ENCODE assay signal across 17 cellular contexts in genomic region chr9:6219040-6219439, GRCh38. TPM values are rescaled to one million over a fixed set of nuclear protein-coding genes. Genes with fewer than 3 reads are reported as not detected.
DNase-seq lines count a peak whose midpoint lies in the region; ATAC-seq and TF ChIP-seq lines count a peak whose summit lies in the region.
"Had no signal": no experiment of that assay in that cellular context is flagged by ENCODE, and none has a peak within 500 bp of the region (broad histone marks: within the 10 kb centered on the region; RNA-seq: fewer than 3 reads in every experiment).

No MANE protein-coding gene starts in this region.

- no peak overlapping the region for H3K27ac Mint-ChIP-seq in activated CD4-positive, alpha-beta T cell treated with anti-CD3 and anti-CD28 coated beads, Interleukin-2, amount 10 ng/mL, durations not matched to agents 24 days and 14 days
- H3K27ac Mint-ChIP-seq in Calu3 (ENCODE audit: unreplicated experiment), result no peak overlapping the region

- CTCF ChIA-PET in Calu3 (lab: Charles Lee), result no interaction called here

- H3K36me3 Mint-ChIP-seq in activated CD4-positive, alpha-beta T cell treated with anti-CD3 and anti-CD28 coated beads, Interleukin-2, amount 10 ng/mL, durations not matched to agents 24 days and 14 days (ENCODE audit: low read depth), result no peaks in the 10 kb centered on the region
- H3K36me3 Mint-ChIP-seq in Calu3 (ENCODE audit: insufficient read depth, unreplicated experiment), result no peaks in the 10 kb centered on the region

- ATAC-seq in Right ventricle myocardium superior (ENCODE audit: poor library complexity), result no peak
- peak; percentile 16 for ATAC-seq in left lobe of liver
- no peak for ATAC-seq in stimulated activated naive CD8-positive, alpha-beta T cell treated with anti-CD3 and anti-CD28 coated beads, Interleukin-15, Interleukin-2, amounts not matched to agents 100 U/mL and 50 U/mL, for 24 hours
- ATAC-seq in HG03159 (IDR thresholded peaks at IDR 0.05; ENCODE audit: unreplicated experiment), result no peak

- H3K9ac ChIP-seq in skeletal muscle tissue (ENCODE audit: low read depth in 1 of 3, low read length in 3 of 3), result no peak overlapping the region
- H3K9ac ChIP-seq: KMS-11 had no signal

- H3K4me1 ChIP-seq in left ventricle myocardium inferior (peaks cover 46% of the 10 kb centered on the region), skeletal muscle tissue (ENCODE audit: control insufficient read depth in 3 of 3, insufficient read depth in 3 of 3, low read length in 3 of 3) (no peaks in the 10 kb centered on the region)

- H3K4me1 Mint-ChIP-seq in activated CD4-positive, alpha-beta T cell treated with anti-CD3 and anti-CD28 coated beads, Interleukin-2, amount 10 ng/mL, durations not matched to agents 24 days and 14 days, result no peaks in the 10 kb centered on the region
- peaks cover 20% of the 10 kb centered on the region for H3K4me1 Mint-ChIP-seq in Calu3 (ENCODE audit: low read depth, unreplicated experiment)

- H3K4me3 ChIP-seq in left ventricle myocardium inferior (peak overlapping the region; percentile 33), skeletal muscle tissue (ENCODE audit: low read length in 3 of 3) (peak overlapping the region in 1 of 3 donors; percentile 30)
- H3K4me3 ChIP-seq: MG63 had no signal

- H3K36me3 ChIP-seq in left ventricle myocardium inferior (no peaks in the 10 kb centered on the region), skeletal muscle tissue (ENCODE audit: control insufficient read depth in 3 of 3, insufficient read depth in 3 of 3, low read length in 3 of 3) (no peaks in the 10 kb centered on the region)
- H3K36me3 ChIP-seq: MG63 had no signal

- no peaks in the 10 kb centered on the region for H3K9me3 Mint-ChIP-seq in activated CD4-positive, alpha-beta T cell treated with anti-CD3 and anti-CD28 coated beads, Interleukin-2, amount 10 ng/mL, durations not matched to agents 24 days and 14 days
- H3K9me3 Mint-ChIP-seq in Calu3 (ENCODE audit: low read depth, unreplicated experiment), result no peaks in the 10 kb centered on the region

- DNase-seq in left ventricle myocardium inferior (no peak), Right ventricle myocardium superior (no peak), left lobe of liver (ENCODE audit: low spot score) (no peak), Calu3 (no peak)
- no peak for DNase-seq in stimulated activated naive CD8-positive, alpha-beta T cell treated with anti-CD3 and anti-CD28 coated beads, Interleukin-15, Interleukin-2, amounts not matched to agents 100 U/mL and 50 U/mL, for 24 hours
- DNase-seq in activated CD4-positive, alpha-beta T cell treated with anti-CD3 and anti-CD28 coated beads, Interleukin-2, amount 10 ng/mL, durations not matched to agents 24 days and 14 days, result no peak
- DNase-seq: COR-L47, DMS53, H7, MG63, NCI-H1105, NCI-H187, NCI-H446 had no signal

- H3K27ac ChIP-seq in left ventricle myocardium inferior (replicated peaks), result peak overlapping the region; percentile 83
- H3K27ac ChIP-seq in skeletal muscle tissue (ENCODE audit: low read depth, low read length), result peak overlapping the region; percentile 37
- H3K27ac ChIP-seq: C4-2B, KMS-11 had no signal

- no peak for TF ChIP-seq CTCF in left ventricle myocardium inferior (IDR thresholded peaks at IDR 0.05; ENCODE audit: borderline replicate concordance)
- no peak for TF ChIP-seq CTCF in Calu3 (IDR thresholded peaks at IDR 0.05; ENCODE audit: unreplicated experiment)

- H3K27me3 Mint-ChIP-seq in activated CD4-positive, alpha-beta T cell treated with anti-CD3 and anti-CD28 coated beads, Interleukin-2, amount 10 ng/mL, durations not matched to agents 24 days and 14 days, result peaks cover 25% of the 10 kb centered on the region
- no peaks in the 10 kb centered on the region for H3K27me3 Mint-ChIP-seq in Calu3 (ENCODE audit: unreplicated experiment)

- H3K27me3 ChIP-seq in left ventricle myocardium inferior (ENCODE audit: low read depth) (no peaks in the 10 kb centered on the region), skeletal muscle tissue (ENCODE audit: control insufficient read depth in 3 of 3, insufficient read depth in 3 of 3, low read length in 3 of 3) (no peaks in the 10 kb centered on the region)
- H3K27me3 ChIP-seq: MG63 had no signal

- intact Hi-C loops in left ventricle myocardium inferior (cut with micrococcal nuclease), result no loop called here
- intact Hi-C loops in Right ventricle myocardium superior (cut with DNase I), result no loop called here
- intact Hi-C loops in activated CD4-positive, alpha-beta T cell treated with anti-CD3 and anti-CD28 coated beads, Interleukin-2, amount 10 ng/mL, durations not matched to agents 24 days and 14 days (cut with micrococcal nuclease), result no loop called here
- intact Hi-C loops in Calu3 (cut with micrococcal nuclease; ENCODE audit: unreplicated experiment), result no loop called here

- BruUV-seq in Calu3 (replicated peaks; lab: Mats Ljungman, UMichigan), result no TSS peak

- no peak overlapping the region for H3K4me3 Mint-ChIP-seq in activated CD4-positive, alpha-beta T cell treated with anti-CD3 and anti-CD28 coated beads, Interleukin-2, amount 10 ng/mL, durations not matched to agents 24 days and 14 days
- H3K4me3 Mint-ChIP-seq in Calu3 (ENCODE audit: low read depth, unreplicated experiment), result no peak overlapping the region

- H3K9me3 ChIP-seq in left ventricle myocardium inferior (replicated peaks) (no peaks in the 10 kb centered on the region), skeletal muscle tissue (ENCODE audit: control insufficient read depth in 3 of 3, low read length in 3 of 3) (no peaks in the 10 kb centered on the region)
- H3K9me3 ChIP-seq: MG63 had no signal

RNA-seq across cellular contexts. Expression of gene IL33, which starts 3.4 kb away (rescaled TPM):
- total RNA-seq in left ventricle myocardium inferior, result 27.1 TPM
- total RNA-seq in Right ventricle myocardium superior, result 19.1 TPM
- total RNA-seq in left lobe of liver, result 9.3 TPM
- 14.6 TPM for total RNA-seq in skeletal muscle tissue
- not detected in 2 replicates for total RNA-seq in activated CD4-positive, alpha-beta T cell treated with anti-CD3 and anti-CD28 coated beads, Interleukin-2, amount 10 ng/mL, durations not matched to agents 24 days and 14 days
- 0.64 and 1.9 TPM in 2 replicates for total RNA-seq in Calu3 (2022)
